ENCODE assay signal across 8 cellular contexts in genomic region chr17:37488607-37489196, GRCh38. TPM values are rescaled to one million over a fixed set of nuclear protein-coding genes. Genes with fewer than 3 reads are reported as not detected.
A peak's percentile ranks its signal among the peaks of the same experiment; 100 is the strongest.
DNase-seq lines count a peak whose midpoint lies in the region; TF ChIP-seq lines count a peak whose summit lies in the region.

No MANE protein-coding gene starts in this region.

- H3K27ac Mint-ChIP-seq in dendritic cell treated with granulocyte-macrophage colony-stimulating factor and Interleukin-4, amounts not matched to agents 40 ng/mL and 50 ng/mL, for 4 days: peak overlapping the region; percentile 76

- peak overlapping the region; percentile 82 to 93 for H3K27ac ChIP-seq in liver (ENCODE audit: low read depth in 1 of 2, low read length in 2 of 2)

- no peak for TF ChIP-seq RAD21 in liver (IDR thresholded peaks at IDR 0.05)

- H3K9me3 ChIP-seq in liver (ENCODE audit: control insufficient read depth in 4 of 4, low read length in 3 of 4): no peaks in the 10 kb centered on the region

- TF ChIP-seq CTCF in AG04449 (IDR thresholded peaks at IDR 0.05; ENCODE audit: insufficient read depth, low read length, missing control alignments): no peak
- TF ChIP-seq CTCF in liver (IDR thresholded peaks at IDR 0.05; ENCODE audit: low read depth, low read length, missing input control): no peak

- peak overlapping the region; percentile 55 to 78 for H3K9ac ChIP-seq in liver (ENCODE audit: low read depth in 1 of 2, low read length in 2 of 2)

- DNase-seq in AG04449 (ENCODE audit: low read depth, low spot score): peak; percentile 81
- peak; percentile 33 for DNase-seq in GM19240 (ENCODE audit: insufficient read length, low spot score)
- DNase-seq in NCI-H2081 treated with DMSO at 0.1 percent for 48 hours (lab: John Stamatoyannopoulos, UW): peak; percentile 42
- peak; percentile 79 for DNase-seq in activated CD4-positive, alpha-beta T cell treated with anti-CD3 and anti-CD28 coated beads for 48 hours
- DNase-seq in stimulated activated CD4-positive, alpha-beta T cell treated with anti-CD3 and anti-CD28 coated beads, Interleukin-4, amount 100 ng/mL, for 24 hours: peak; percentile 71
- DNase-seq in epidermal melanocyte (ENCODE audit: insufficient read length, low spot score): no peak

- peaks cover 31% of the 10 kb centered on the region for H3K27me3 Mint-ChIP-seq in dendritic cell treated with granulocyte-macrophage colony-stimulating factor and Interleukin-4, amounts not matched to agents 40 ng/mL and 50 ng/mL, for 4 days

- H3K4me1 Mint-ChIP-seq in dendritic cell treated with granulocyte-macrophage colony-stimulating factor and Interleukin-4, amounts not matched to agents 40 ng/mL and 50 ng/mL, for 4 days (ENCODE audit: low read depth): peaks cover 31% of the 10 kb centered on the region

- CTCF ChIA-PET in AG04449 (lab: Yijun Ruan, JAX): interaction anchor here (2.2 kb wide), 1 partner anchor 11 kb away, joined by 6 read pairs; no protein-coding TSS in a partner anchor

- H3K4me1 ChIP-seq in liver (ENCODE audit: control insufficient read depth in 4 of 4, insufficient read depth in 4 of 4, low read length in 3 of 4): peaks cover 0 to 44% (median 36%) of the 10 kb centered on the region in 4 donors

- POLR2A ChIA-PET in AG04449 (lab: Yijun Ruan, JAX): interaction anchor here (1.1 kb wide), 2 partner anchors 10 to 37 kb away, joined by 3 read pairs; no protein-coding TSS in a partner anchor

- peak overlapping the region; percentile 89 for H3K4me3 Mint-ChIP-seq in dendritic cell treated with granulocyte-macrophage colony-stimulating factor and Interleukin-4, amounts not matched to agents 40 ng/mL and 50 ng/mL, for 4 days

- intact Hi-C loops in dendritic cell treated with granulocyte-macrophage colony-stimulating factor and Interleukin-4, amounts not matched to agents 40 ng/mL and 50 ng/mL, for 4 days (cut with micrococcal nuclease): no loop called here

- H3K36me3 Mint-ChIP-seq in dendritic cell treated with granulocyte-macrophage colony-stimulating factor and Interleukin-4, amounts not matched to agents 40 ng/mL and 50 ng/mL, for 4 days (ENCODE audit: low read depth): peaks cover 6% of the 10 kb centered on the region

- peak overlapping the region; percentile 89 for H3K4me3 ChIP-seq in AG04449 (ENCODE audit: low read depth, low read length)
- H3K4me3 ChIP-seq in liver (ENCODE audit: low read depth in 1 of 3, low read length in 3 of 3): peak overlapping the region; percentile 72 to 90 (median 79)

- WGBS in liver: 3% methylated on average over 25 of the region's 25 CpGs

- H3K27me3 ChIP-seq in liver (ENCODE audit: control insufficient read depth in 4 of 4, insufficient read depth in 4 of 4, low read length in 3 of 4): no peaks in the 10 kb centered on the region

- no peaks in the 10 kb centered on the region for H3K36me3 ChIP-seq in liver (ENCODE audit: control insufficient read depth in 4 of 4, insufficient read depth in 3 of 4, low read depth in 1 of 4, low read length in 3 of 4)

- no peaks in the 10 kb centered on the region for H3K9me3 Mint-ChIP-seq in dendritic cell treated with granulocyte-macrophage colony-stimulating factor and Interleukin-4, amounts not matched to agents 40 ng/mL and 50 ng/mL, for 4 days

TF ChIP-seq in liver, 16 proteins besides CTCF, POLR2A, EP300 and RAD21:
- no peak for TF ChIP-seq YY1 (IDR thresholded peaks at IDR 0.05)
- TF ChIP-seq HNF4A (conservative IDR thresholded peaks at IDR 0.05): no peak
- TF ChIP-seq FOXA2 (IDR thresholded peaks at IDR 0.05): no peak
- TF ChIP-seq, protein P1, sequence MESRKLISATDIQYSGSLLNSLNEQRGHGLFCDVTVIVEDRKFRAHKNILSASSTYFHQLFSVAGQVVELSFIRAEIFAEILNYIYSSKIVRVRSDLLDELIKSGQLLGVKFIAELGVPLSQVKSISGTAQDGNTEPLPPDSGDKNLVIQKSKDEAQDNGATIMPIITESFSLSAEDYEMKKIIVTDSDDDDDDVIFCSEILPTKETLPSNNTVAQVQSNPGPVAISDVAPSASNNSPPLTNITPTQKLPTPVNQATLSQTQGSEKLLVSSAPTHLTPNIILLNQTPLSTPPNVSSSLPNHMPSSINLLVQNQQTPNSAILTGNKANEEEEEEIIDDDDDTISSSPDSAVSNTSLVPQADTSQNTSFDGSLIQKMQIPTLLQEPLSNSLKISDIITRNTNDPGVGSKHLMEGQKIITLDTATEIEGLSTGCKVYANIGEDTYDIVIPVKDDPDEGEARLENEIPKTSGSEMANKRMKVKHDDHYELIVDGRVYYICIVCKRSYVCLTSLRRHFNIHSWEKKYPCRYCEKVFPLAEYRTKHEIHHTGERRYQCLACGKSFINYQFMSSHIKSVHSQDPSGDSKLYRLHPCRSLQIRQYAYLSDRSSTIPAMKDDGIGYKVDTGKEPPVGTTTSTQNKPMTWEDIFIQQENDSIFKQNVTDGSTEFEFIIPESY (IDR thresholded peaks at IDR 0.05): no peak
- TF ChIP-seq JUND (IDR thresholded peaks at IDR 0.05): no peak
- TF ChIP-seq RXRA (IDR thresholded peaks at IDR 0.05): no peak
- no peak for TF ChIP-seq HNF4G (IDR thresholded peaks at IDR 0.05)
- TF ChIP-seq, protein P2, sequence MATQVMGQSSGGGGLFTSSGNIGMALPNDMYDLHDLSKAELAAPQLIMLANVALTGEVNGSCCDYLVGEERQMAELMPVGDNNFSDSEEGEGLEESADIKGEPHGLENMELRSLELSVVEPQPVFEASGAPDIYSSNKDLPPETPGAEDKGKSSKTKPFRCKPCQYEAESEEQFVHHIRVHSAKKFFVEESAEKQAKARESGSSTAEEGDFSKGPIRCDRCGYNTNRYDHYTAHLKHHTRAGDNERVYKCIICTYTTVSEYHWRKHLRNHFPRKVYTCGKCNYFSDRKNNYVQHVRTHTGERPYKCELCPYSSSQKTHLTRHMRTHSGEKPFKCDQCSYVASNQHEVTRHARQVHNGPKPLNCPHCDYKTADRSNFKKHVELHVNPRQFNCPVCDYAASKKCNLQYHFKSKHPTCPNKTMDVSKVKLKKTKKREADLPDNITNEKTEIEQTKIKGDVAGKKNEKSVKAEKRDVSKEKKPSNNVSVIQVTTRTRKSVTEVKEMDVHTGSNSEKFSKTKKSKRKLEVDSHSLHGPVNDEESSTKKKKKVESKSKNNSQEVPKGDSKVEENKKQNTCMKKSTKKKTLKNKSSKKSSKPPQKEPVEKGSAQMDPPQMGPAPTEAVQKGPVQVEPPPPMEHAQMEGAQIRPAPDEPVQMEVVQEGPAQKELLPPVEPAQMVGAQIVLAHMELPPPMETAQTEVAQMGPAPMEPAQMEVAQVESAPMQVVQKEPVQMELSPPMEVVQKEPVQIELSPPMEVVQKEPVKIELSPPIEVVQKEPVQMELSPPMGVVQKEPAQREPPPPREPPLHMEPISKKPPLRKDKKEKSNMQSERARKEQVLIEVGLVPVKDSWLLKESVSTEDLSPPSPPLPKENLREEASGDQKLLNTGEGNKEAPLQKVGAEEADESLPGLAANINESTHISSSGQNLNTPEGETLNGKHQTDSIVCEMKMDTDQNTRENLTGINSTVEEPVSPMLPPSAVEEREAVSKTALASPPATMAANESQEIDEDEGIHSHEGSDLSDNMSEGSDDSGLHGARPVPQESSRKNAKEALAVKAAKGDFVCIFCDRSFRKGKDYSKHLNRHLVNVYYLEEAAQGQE (IDR thresholded peaks at IDR 0.05): no peak
- no peak for TF ChIP-seq GABPA (IDR thresholded peaks at IDR 0.05 in 1 of 2, conservative IDR thresholded peaks at IDR 0.05 in 1 of 2)
- no peak for TF ChIP-seq EGR1 (IDR thresholded peaks at IDR 0.05; ENCODE audit: low read depth in 2 of 2)
- TF ChIP-seq TAF1 (conservative IDR thresholded peaks at IDR 0.05): no peak
- TF ChIP-seq, protein P3, sequence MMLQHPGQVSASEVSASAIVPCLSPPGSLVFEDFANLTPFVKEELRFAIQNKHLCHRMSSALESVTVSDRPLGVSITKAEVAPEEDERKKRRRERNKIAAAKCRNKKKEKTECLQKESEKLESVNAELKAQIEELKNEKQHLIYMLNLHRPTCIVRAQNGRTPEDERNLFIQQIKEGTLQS (IDR thresholded peaks at IDR 0.05): no peak
- no peak for TF ChIP-seq SP1 (IDR thresholded peaks at IDR 0.05)

RNA-seq across cellular contexts. Expression of gene DUSP14, which starts 1.0 kb away (rescaled TPM):
- 10 to 100 TPM in 1 of 2 donors, 1 to 10 TPM in 1; 6.3 to 13.5 TPM for total RNA-seq in liver
- polyA plus RNA-seq in liver: 10 to 100 TPM; 14.1 to 15.7 TPM
